In genomic region chr15:36609793-36610192, GRCh38 we compare ENCODE assay signal across 19 cellular contexts. TPM values are rescaled to one million over a fixed set of nuclear protein-coding genes. Genes with fewer than 3 reads are reported as not detected.
DNase-seq lines count a peak whose midpoint lies in the region; ATAC-seq and TF ChIP-seq lines count a peak whose summit lies in the region.
"Had no signal": no experiment of that assay in that cellular context is flagged by ENCODE, and none has a peak within 500 bp of the region (broad histone marks: within the 10 kb centered on the region; RNA-seq: fewer than 3 reads in every experiment).

No MANE protein-coding gene starts in this region.

- H3K27ac Mint-ChIP-seq in neural crest cell (ENCODE audit: unreplicated experiment) (peak overlapping the region; percentile 9), CD14-positive monocyte (no peak overlapping the region)
- H3K27ac Mint-ChIP-seq: CD8-positive, alpha-beta T cell had no signal

- H3K9me3 Mint-ChIP-seq in neural crest cell (no peaks in the 10 kb centered on the region), CD14-positive monocyte (peaks cover 0 to 9% (median 1%) of the 10 kb centered on the region in 7 donors)
- H3K9me3 Mint-ChIP-seq: CD8-positive, alpha-beta T cell had no signal

- DNase-seq in NCI-H146 treated with DMSO at 0.1 percent for 48 hours (lab: John Stamatoyannopoulos, UW; ENCODE audit: unreplicated experiment): peak; percentile 3
- DNase-seq in NCI-H146 (lab: John Stamatoyannopoulos, UW): no peak
- peak; percentile 77 for DNase-seq in NCI-H69 (lab: John Stamatoyannopoulos, UW)
- DNase-seq in neural crest cell (ENCODE audit: low read depth, low spot score): no peak
- DNase-seq in CD14-positive monocyte (ENCODE audit: low spot score): no peak
- no peak for DNase-seq in posterior cingulate gyrus
- DNase-seq: 8988T; CD8-positive, alpha-beta T cell; DMS153; GDM1; MG63; NCI-H187 treated with DMSO at 0.1 percent for 48 hours; NCI-H2107; NCI-H446 treated with DMSO at 0.1 percent for 48 hours; NCI-H774; SHP77 treated with DMSO at 0.1 percent for 48 hours had no signal

- H3K27me3 Mint-ChIP-seq in neural crest cell (ENCODE audit: low read depth): no peaks in the 10 kb centered on the region
- no peaks in the 10 kb centered on the region for H3K27me3 Mint-ChIP-seq in CD14-positive monocyte (ENCODE audit: low read depth in 3 of 3)

- H3K4me1 Mint-ChIP-seq in neural crest cell (peaks cover 5% of the 10 kb centered on the region), CD14-positive monocyte (no peaks in the 10 kb centered on the region)

- no peaks in the 10 kb centered on the region for H3K36me3 Mint-ChIP-seq in neural crest cell (ENCODE audit: low read depth)
- H3K36me3 Mint-ChIP-seq in CD14-positive monocyte: no peaks in the 10 kb centered on the region

- intact Hi-C loops in CD14-positive monocyte (cut with micrococcal nuclease) (no loop called here), posterior cingulate gyrus (cut with DNase I) (no loop called here)

- ATAC-seq in GM21423 (IDR thresholded peaks at IDR 0.05; ENCODE audit: unreplicated experiment): peak; percentile 51
- ATAC-seq: CD8-positive, alpha-beta T cell; K562; SK-N-SH treated with all-trans-retinoic acid at 6 μM for 48 hours had no signal

- H3K4me3 Mint-ChIP-seq in neural crest cell (no peak overlapping the region), CD14-positive monocyte (no peak overlapping the region)
- H3K4me3 Mint-ChIP-seq: CD8-positive, alpha-beta T cell had no signal

- TF ChIP-seq CTCF in neural crest cell (conservative IDR thresholded peaks at IDR 0.05): no peak
- no peak for TF ChIP-seq CTCF in CD14-positive monocyte (IDR thresholded peaks at IDR 0.05)

RNA-seq across cellular contexts. Expression of gene CDIN1, which starts 30.4 kb away (rescaled TPM):
- total RNA-seq in neural crest cell: 22.8 and 23.0 TPM in 2 replicates
- polyA plus RNA-seq in CD14-positive monocyte: 1 to 10 TPM in 1 of 2 donors, under 1 TPM in 1; 0.57 to 2.1 TPM

Comparison
In these comparisons a context has a peak if more than half of its experiments do, and no peak if none do; other contexts are left out.
1. DNase-seq: peak in NCI-H146 treated with DMSO at 0.1 percent for 48 hours (single experiment) and NCI-H69 (single experiment); none in NCI-H146 (single experiment), neural crest cell (single experiment), CD14-positive monocyte (single experiment) and posterior cingulate gyrus (0 of 10).